22 cellular contexts compared by ENCODE assay signal in genomic region chr3:178562143-178562868, GRCh38. TPM values are rescaled to one million over a fixed set of nuclear protein-coding genes. Genes with fewer than 3 reads are reported as not detected.
A peak's percentile ranks its signal among the peaks of the same experiment; 100 is the strongest.
DNase-seq lines count a peak whose midpoint lies in the region; ATAC-seq and TF ChIP-seq lines count a peak whose summit lies in the region.
"Had no signal": no experiment of that assay in that cellular context is flagged by ENCODE, and none has a peak within 500 bp of the region (broad histone marks: within the 10 kb centered on the region; RNA-seq: fewer than 3 reads in every experiment).

No MANE protein-coding gene starts in this region.

- in situ Hi-C loops in KBM-7 (cut with MboI; ENCODE audit: low pct_unique_long_range_greater_than_20kb, low sequenced_read_pairs), result no loop called here

- H3K27me3 ChIP-seq in SJSA1 (replicated peaks), result no peaks in the 10 kb centered on the region
- H3K27me3 ChIP-seq: BLaER1, body of pancreas had no signal

- H3K4me3 ChIP-seq in SJSA1 (peak overlapping the region; percentile 3; the same call in 1 of the 2 replicates), fibroblast of pulmonary artery (replicated peaks; ENCODE audit: low read depth, low read length) (no peak overlapping the region), retinal pigment epithelial cell (ENCODE audit: low read length) (no peak overlapping the region)
- H3K4me3 ChIP-seq: BLaER1, body of pancreas had no signal

- H3K36me3 ChIP-seq in SJSA1, result no peaks in the 10 kb centered on the region
- H3K36me3 ChIP-seq: BLaER1 had no signal

- H3K4me1 ChIP-seq in SJSA1 (replicated peaks), result peaks cover 10% of the 10 kb centered on the region; the same call in 1 of the 2 replicates
- H3K4me1 ChIP-seq: BLaER1, body of pancreas had no signal

- TF ChIP-seq CTCF in fibroblast of pulmonary artery (IDR thresholded peaks at IDR 0.05; ENCODE audit: low read length, missing control alignments), result no peak
- TF ChIP-seq CTCF in retinal pigment epithelial cell (conservative IDR thresholded peaks at IDR 0.05; ENCODE audit: low read depth, low read length), result no peak

- H3K9me3 ChIP-seq in SJSA1 (replicated peaks), result no peaks in the 10 kb centered on the region
- H3K9me3 ChIP-seq: BLaER1, body of pancreas had no signal

- H3K27ac ChIP-seq in SJSA1, result 0 out of 2 replicates have a peak overlapping the region, but pooled peaks have one; percentile 33
- H3K27ac ChIP-seq: BLaER1, body of pancreas had no signal

- ATAC-seq in GM18517 (IDR thresholded peaks at IDR 0.05; ENCODE audit: unreplicated experiment) (no peak), GM21528 (IDR thresholded peaks at IDR 0.05; ENCODE audit: low FRiP score, unreplicated experiment) (no peak)
- ATAC-seq: body of pancreas, Panc1 had no signal

- DNase-seq in GM03348 (ENCODE audit: low spot score) (peak; percentile 10), SJSA1 (ENCODE audit: low read depth in 1 of 2, low spot score in 2 of 2) (peak in 1 of 2 experiments; percentile 47), fibroblast of pulmonary artery (ENCODE audit: low read depth) (peak; percentile 35), retinal pigment epithelial cell (ENCODE audit: low read depth) (peak; percentile 11), KBM-7 (no peak), SKM-1 treated with dmso at 0.1 percent for 144 hours (lab: John Stamatoyannopoulos, UW; ENCODE audit: unreplicated experiment) (no peak)
- DNase-seq: activated CD4-positive, alpha-beta T cell treated with anti-CD3 and anti-CD28 coated beads, Interleukin-2, amount 50 U/mL, for 48 hours; activated naive CD4-positive, alpha-beta T cell treated with anti-CD3 and anti-CD28 coated beads, Interleukin-2, amount 50 U/mL, for 16 hours; activated T-cell treated with anti-CD3 and anti-CD28 coated beads, Interleukin-2, amount 50 U/mL, for 24 hours; body of pancreas; DMS153; hippocampal formation; NCI-H1436; NCI-H2227 treated with DMSO at 0.1 percent for 48 hours; nucleus accumbens; stimulated activated CD4-positive, alpha-beta T cell treated with anti-CD3 and anti-CD28 coated beads, Interleukin-4, amount 100 ng/mL, for 24 hours; stimulated activated CD8-positive, alpha-beta memory T cell treated with anti-CD3 and anti-CD28 coated beads, Interleukin-4, amount 100 ng/mL, for 48 hours had no signal

RNA-seq across cellular contexts. Expression of gene KCNMB2, which starts 26.1 kb away (rescaled TPM):
- total RNA-seq in SJSA1 (2014; rRNA removed; shearing (Covaris generic)), result not detected in 2 replicates
- total RNA-seq: HT-29 had no signal

Comparison
In these comparisons a context has a peak if more than half of its experiments do, and no peak if none do; other contexts are left out.
1. DNase-seq: peak in GM03348 (single experiment), fibroblast of pulmonary artery (single experiment) and retinal pigment epithelial cell (single experiment); none in KBM-7 (single experiment) and SKM-1 treated with dmso at 0.1 percent for 144 hours (single experiment).